In genomic region chr1:215081566-215082531, GRCh38 we compare ENCODE assay signal across 10 cellular contexts. TPM values are rescaled to one million over a fixed set of nuclear protein-coding genes. Genes with fewer than 3 reads are reported as not detected.
DNase-seq lines count a peak whose midpoint lies in the region; FAIRE-seq and TF ChIP-seq lines count a peak whose summit lies in the region.
"Had no signal": no experiment of that assay in that cellular context is flagged by ENCODE, and none has a peak within 500 bp of the region (broad histone marks: within the 10 kb centered on the region; RNA-seq: fewer than 3 reads in every experiment).

No MANE protein-coding gene starts in this region.

- peaks cover 3% of the 10 kb centered on the region; the same call in 1 of the 2 replicates for H3K4me1 ChIP-seq in HAP-1

- H3K27me3 ChIP-seq in HAP-1 (ENCODE audit: low read depth) = no peaks in the 10 kb centered on the region

- FAIRE-seq in frontal cortex (lab: Jason Lieb, UNC) = no peak

- peak overlapping the region; percentile 46 for H3K4me3 ChIP-seq in HAP-1
- peak overlapping the region; percentile 68 for H3K4me3 ChIP-seq in astrocyte of the cerebellum (ENCODE audit: low read depth, low read length)
- peak overlapping the region; percentile 53 for H3K4me3 ChIP-seq in iPS-11a (ENCODE audit: low read depth, low read length)
- peak overlapping the region; percentile 67 for H3K4me3 ChIP-seq in skeletal muscle cell (ENCODE audit: low read depth, low read length)

- no peaks in the 10 kb centered on the region for H3K9me3 ChIP-seq in HAP-1

- no peak for TF ChIP-seq CTCF in astrocyte of the cerebellum (IDR thresholded peaks at IDR 0.05; ENCODE audit: low read depth, low read length, missing control alignments)

- H3K36me3 ChIP-seq in HAP-1 (replicated peaks) = no peaks in the 10 kb centered on the region

- in situ Hi-C loops in HAP-1 (cut with MboI; ENCODE audit: low sequenced_read_pairs) (no loop called here), astrocyte of the cerebellum (cut with HindIII; ENCODE audit: low sequenced_read_pairs) (no loop called here)

- DNase-seq in HAP-1 (ENCODE audit: low spot score in 2 of 2) = peak in 1 of 2 experiments; percentile 9
- no peak for DNase-seq in astrocyte of the cerebellum (ENCODE audit: low read depth)
- no peak for DNase-seq in skeletal muscle cell (ENCODE audit: low read depth)
- DNase-seq in DMS79 treated with DMSO at 0.1 percent for 48 hours (lab: John Stamatoyannopoulos, UW) = no peak
- DNase-seq in frontal cortex (ENCODE audit: low spot score in 2 of 2) = no peak
- DNase-seq in HPDE6-E6E7 (ENCODE audit: extremely low spot score) = no peak
- no peak for DNase-seq in H4 (ENCODE audit: low spot score)
- DNase-seq: effector memory CD8-positive, alpha-beta T cell; GDM1 had no signal

RNA-seq across cellular contexts. Expression of gene KCNK2, which starts 0.7 kb away (rescaled TPM):
- total RNA-seq in frontal cortex = 78.7 TPM
- 0.60 and 1.7 TPM in 2 replicates for total RNA-seq in H4 (2014; rRNA removed; shearing (Covaris generic))

Comparison
In these comparisons a context has a peak if more than half of its experiments do, and no peak if none do; other contexts are left out.
1. RNA of gene KCNK2, which starts 0.7 kb away (total RNA-seq): 78.7 TPM in frontal cortex (single experiment); 0.60 to 1.7 TPM in H4; every median in the first group is over 10 times any median in the second.
2. Peak in every context shown above with its lines, with median percentiles within 50 percentile points of each other: H3K4me3 ChIP-seq.